Comparison of ENCODE assay signal across 9 cellular contexts in genomic region chr14:54211562-54212308, GRCh38.
DNase-seq lines count a peak whose midpoint lies in the region; ATAC-seq and TF ChIP-seq lines count a peak whose summit lies in the region.
"Had no signal": no experiment of that assay in that cellular context is flagged by ENCODE, and none has a peak within 500 bp of the region (broad histone marks: within the 10 kb centered on the region; RNA-seq: fewer than 3 reads in every experiment).

No MANE protein-coding gene starts in this region.

- H3K4me1 ChIP-seq in HUES48 (ENCODE audit: control insufficient read depth, insufficient read depth, low read length) (peaks cover 3% of the 10 kb centered on the region; the same call in 1 of the 2 replicates), tibial nerve (peaks cover 0 to 18% (median 0%) of the 10 kb centered on the region in 4 donors)
- H3K4me1 ChIP-seq: parathyroid adenoma had no signal

- H3K4me3 ChIP-seq in HUES48 (ENCODE audit: low read depth, low read length), result no peak overlapping the region
- H3K4me3 ChIP-seq in choroid plexus epithelial cell (ENCODE audit: low read depth, low read length), result no peak overlapping the region
- H3K4me3 ChIP-seq in tibial nerve, result no peak overlapping the region

- peak in 1 of 2 donors; percentile 57 for TF ChIP-seq EP300 in tibial nerve (IDR thresholded peaks at IDR 0.05)

- no peaks in the 10 kb centered on the region for H3K9me3 ChIP-seq in HUES48 (ENCODE audit: control insufficient read depth, insufficient read depth, low read length)
- H3K9me3 ChIP-seq in tibial nerve, result no peaks in the 10 kb centered on the region

- ATAC-seq in GM18511 (IDR thresholded peaks at IDR 0.05; ENCODE audit: unreplicated experiment) (no peak), HG03432 (IDR thresholded peaks at IDR 0.05; ENCODE audit: unreplicated experiment) (no peak)

- H3K27me3 ChIP-seq in HUES48 (ENCODE audit: control insufficient read depth, insufficient read depth, low read length), result no peaks in the 10 kb centered on the region
- H3K27me3 ChIP-seq in tibial nerve, result no peaks in the 10 kb centered on the region

- H3K27ac ChIP-seq in HUES48 (ENCODE audit: low read depth, low read length) (peak overlapping the region; percentile 24), tibial nerve (peak overlapping the region in 3 of 4 donors; percentile 9 to 77 (median 74))
- H3K27ac ChIP-seq: parathyroid adenoma had no signal

- H3K36me3 ChIP-seq in HUES48 (ENCODE audit: control insufficient read depth, insufficient read depth, low read length), result no peaks in the 10 kb centered on the region
- H3K36me3 ChIP-seq in tibial nerve, result no peaks in the 10 kb centered on the region

- no peak overlapping the region for H3K9ac ChIP-seq in HUES48 (ENCODE audit: low read depth, low read length)
- H3K9ac ChIP-seq: parathyroid adenoma had no signal

- WGBS in tibial nerve, 2 donors, result 27 to 40% methylated on average over 5 of the region's 5 CpGs

- TF ChIP-seq CTCF in choroid plexus epithelial cell (conservative IDR thresholded peaks at IDR 0.05; ENCODE audit: low read depth, low read length) (no peak), tibial nerve (IDR thresholded peaks at IDR 0.05) (no peak)

- no peak for TF ChIP-seq POLR2A in tibial nerve (IDR thresholded peaks at IDR 0.05)

- peak; percentile 86 for DNase-seq in choroid plexus epithelial cell (ENCODE audit: low read depth)
- peak; percentile 83 for DNase-seq in kidney glomerular epithelial cell (lab: John Stamatoyannopoulos, UW)
- no peak for DNase-seq in tibial nerve (ENCODE audit: low spot score in 2 of 2)
- no peak for DNase-seq in NCI-H748 treated with DMSO at 0.1 percent for 48 hours (lab: John Stamatoyannopoulos, UW)
- DNase-seq: NCI-H2029 had no signal

Comparison
In these comparisons a context has a peak if more than half of its experiments do, and no peak if none do; other contexts are left out.
1. DNase-seq: peak in choroid plexus epithelial cell (single experiment) and kidney glomerular epithelial cell (single experiment); none in tibial nerve (0 of 2) and NCI-H748 treated with DMSO at 0.1 percent for 48 hours (single experiment).